ENCODE assay signal across 8 cellular contexts in the genomic region with DNA sequence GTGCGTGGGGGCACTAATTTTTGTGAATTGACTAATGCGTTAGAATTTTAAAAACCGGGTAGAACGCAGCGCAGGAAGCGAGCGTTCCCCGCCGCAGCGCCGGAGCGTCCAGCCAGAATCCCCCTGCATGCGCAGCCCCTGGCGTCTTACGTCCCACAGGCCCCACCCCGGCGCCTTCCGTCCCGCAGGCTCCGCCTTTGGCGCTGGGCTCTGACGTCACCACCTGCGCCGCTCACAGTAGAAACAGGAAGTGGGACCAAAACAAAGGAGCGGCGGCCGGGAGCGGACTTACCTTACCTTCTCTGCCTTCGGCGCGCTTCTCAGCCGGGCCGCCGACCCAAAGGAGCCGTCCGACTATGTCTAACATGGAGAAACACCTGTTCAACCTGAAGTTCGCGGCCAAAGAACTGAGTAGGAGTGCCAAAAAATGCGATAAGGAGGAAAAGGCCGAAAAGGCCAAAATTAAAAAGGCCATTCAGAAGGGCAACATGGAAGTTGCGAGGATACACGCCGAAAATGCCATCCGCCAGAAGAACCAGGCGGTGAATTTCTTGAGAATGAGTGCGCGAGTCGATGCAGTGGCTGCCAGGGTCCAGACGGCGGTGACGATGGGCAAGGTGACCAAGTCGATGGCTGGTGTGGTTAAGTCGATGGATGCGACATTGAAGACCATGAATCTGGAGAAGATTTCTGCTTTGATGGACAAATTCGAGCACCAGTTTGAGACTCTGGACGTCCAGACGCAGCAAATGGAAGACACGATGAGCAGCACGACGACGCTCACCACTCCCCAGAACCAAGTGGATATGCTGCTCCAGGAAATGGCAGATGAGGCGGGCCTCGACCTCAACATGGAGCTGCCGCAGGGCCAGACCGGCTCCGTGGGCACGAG. TPM values are rescaled to one million over a fixed set of nuclear protein-coding genes. Genes with fewer than 3 reads are reported as not detected.
DNase-seq lines count a peak whose midpoint lies in the region; ATAC-seq and TF ChIP-seq lines count a peak whose summit lies in the region.

A gene with protein sequence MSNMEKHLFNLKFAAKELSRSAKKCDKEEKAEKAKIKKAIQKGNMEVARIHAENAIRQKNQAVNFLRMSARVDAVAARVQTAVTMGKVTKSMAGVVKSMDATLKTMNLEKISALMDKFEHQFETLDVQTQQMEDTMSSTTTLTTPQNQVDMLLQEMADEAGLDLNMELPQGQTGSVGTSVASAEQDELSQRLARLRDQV (plus strand): TSS at position 258 of the 892 bp plus-strand sequence. CDS start 99 bp downstream, at position 357.

- TF ChIP-seq CTCF in BJ (IDR thresholded peaks at IDR 0.05; ENCODE audit: insufficient read depth, low read depth, low read length): no peak

- CTCF ChIA-PET in BJ (lab: Yijun Ruan, JAX): interaction anchor here (0.9 kb wide), 1 partner anchor 187 kb away, joined by 3 read pairs; no protein-coding TSS in a partner anchor

- peak within 1 kb of the TSS; percentile 66 for H3K4me3 ChIP-seq in BJ (ENCODE audit: low read depth, low read length)

- DNase-seq in BJ (ENCODE audit: low read depth): peak; percentile 83
- DNase-seq in NCI-H69 (lab: John Stamatoyannopoulos, UW): peak; percentile 99
- peak; percentile 97 for DNase-seq in activated CD4-positive, alpha-beta T cell treated with anti-CD3 and anti-CD28 coated beads, Interleukin-2, amount 50 U/mL, for 1 hour
- peak; percentile 97 for DNase-seq in dedifferentiated amniotic fluid mesenchymal stem cell (ENCODE audit: extremely low spot score)
- peak; percentile 99 for DNase-seq in left lobe of liver (ENCODE audit: low spot score)
- DNase-seq in stimulated activated CD4-positive, alpha-beta T cell treated with anti-CD3 and anti-CD28 coated beads, Interleukin-2, amount 100 ng/mL, for 4 hours (ENCODE audit: low read depth): peak; percentile 94

- no peaks in the 10 kb centered on the region; the same call in 1 of the 2 replicates for H3K36me3 ChIP-seq in BJ (ENCODE audit: control insufficient read depth, insufficient read depth, low read length)

- peak; percentile 99 for ATAC-seq in GM19324 (IDR thresholded peaks at IDR 0.05; ENCODE audit: low FRiP score, unreplicated experiment)
- ATAC-seq in HG03469 (IDR thresholded peaks at IDR 0.05; ENCODE audit: unreplicated experiment): peak; percentile 88
- ATAC-seq in left lobe of liver: peak; percentile 94

- POLR2A ChIA-PET in BJ (lab: Charles Lee): no interaction called here

- no peaks in the 10 kb centered on the region for H3K27me3 ChIP-seq in BJ (ENCODE audit: control insufficient read depth, insufficient read depth, low read length)

RNA-seq across cellular contexts. Expression of the gene that starts here (rescaled TPM):
- 21.2 and 26.3 TPM in 2 replicates for polyA plus RNA-seq in BJ (2011; rRNA removed)
- polyA minus RNA-seq in BJ (2011; rRNA and poly(A)+ RNA removed): 19.8 and 21.3 TPM in 2 replicates
- total RNA-seq in left lobe of liver: 12.9 TPM

Comparison
In these comparisons a context has a peak if more than half of its experiments do, and no peak if none do; other contexts are left out.
1. Peak in every context shown above with its lines: DNase-seq, ATAC-seq and H3K4me3 ChIP-seq.